ENCODE assay signal across 1 cellular context in the genomic region with DNA sequence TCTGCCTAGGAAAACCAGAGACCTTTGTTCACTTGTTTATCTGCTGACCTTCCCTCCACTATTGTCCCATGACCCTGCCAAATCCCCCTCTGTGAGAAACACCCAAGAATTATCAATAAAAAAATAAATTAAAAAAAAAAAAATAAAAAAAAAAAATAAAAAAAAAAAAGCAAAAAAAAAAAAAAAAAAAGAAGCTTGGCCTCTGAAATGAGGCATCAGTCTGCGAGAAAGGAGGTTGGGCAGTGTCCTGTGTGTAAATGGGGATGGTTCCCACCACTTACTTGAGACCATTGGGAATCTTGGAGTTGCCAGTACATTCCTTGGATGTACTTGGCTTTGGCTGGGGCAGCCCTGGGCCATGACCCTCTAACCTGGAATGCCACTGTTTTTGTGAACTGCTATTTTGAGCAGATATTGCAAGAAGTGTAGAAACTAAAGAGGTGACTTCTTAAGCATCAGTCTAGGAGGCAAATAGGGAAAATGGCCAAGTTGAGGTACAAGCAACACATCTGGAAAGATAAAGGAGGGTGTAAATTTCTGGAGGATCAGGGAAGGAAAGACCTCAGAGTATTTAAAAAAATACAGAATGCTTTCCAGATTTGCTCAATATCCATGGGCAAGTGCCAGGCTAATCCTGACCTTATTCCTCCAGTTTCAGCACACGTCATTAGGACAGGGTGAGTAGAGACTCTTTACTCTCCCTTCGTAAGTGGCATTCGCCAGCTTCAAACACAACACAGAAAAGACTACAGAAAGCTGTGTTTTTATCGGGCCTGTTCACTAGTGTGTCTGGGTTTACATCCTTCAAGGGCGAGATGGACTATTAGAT.
TF ChIP-seq lines count a peak whose summit lies in the region.

No MANE protein-coding gene starts in this region.

TF ChIP-seq in H1, 55 proteins besides CTCF, POLR2A, EP300 and RAD21:
- TF ChIP-seq SUZ12 (IDR thresholded peaks at IDR 0.05; ENCODE audit: low read length): no peak
- no peak for TF ChIP-seq CBX5 (IDR thresholded peaks at IDR 0.05; ENCODE audit: low read depth, low read length)
- TF ChIP-seq SP2 (IDR thresholded peaks at IDR 0.05; ENCODE audit: low read length): no peak
- no peak for TF ChIP-seq MAFK (IDR thresholded peaks at IDR 0.05; ENCODE audit: low read depth, low read length)
